In genomic region chr1:67683736-67684525, GRCh38 we compare ENCODE assay signal across 1 cellular context.
TF ChIP-seq lines count a peak whose summit lies in the region.

No MANE protein-coding gene starts in this region.

TF ChIP-seq in HepG2, 621 proteins besides CTCF, POLR2A, EP300 and RAD21 (continued from another document and continues in another):
- no peak for TF ChIP-seq HMGXB3 (CRISPR knock-in tag; IDR thresholded peaks at IDR 0.05; ENCODE audit: borderline replicate concordance)
- no peak for TF ChIP-seq ZNF572 (CRISPR knock-in tag; IDR thresholded peaks at IDR 0.05)
- TF ChIP-seq RBFOX2 (IDR thresholded peaks at IDR 0.05; ENCODE audit: low read depth, low read length): peak; percentile 30; the same call in 1 of the 2 replicates
- no peak for TF ChIP-seq ZBTB46 (CRISPR knock-in tag; IDR thresholded peaks at IDR 0.05; ENCODE audit: borderline replicate concordance)
- TF ChIP-seq NPAS2 (CRISPR knock-in tag; IDR thresholded peaks at IDR 0.05; ENCODE audit: borderline replicate concordance): no peak
- no peak for TF ChIP-seq GFI1 (CRISPR knock-in tag; IDR thresholded peaks at IDR 0.05; ENCODE audit: borderline replicate concordance)
- TF ChIP-seq HIC2 (CRISPR knock-in tag; IDR thresholded peaks at IDR 0.05; ENCODE audit: low read depth): no peak
- no peak for TF ChIP-seq ZNF337 (CRISPR knock-in tag; IDR thresholded peaks at IDR 0.05; ENCODE audit: borderline replicate concordance, low read depth)
- TF ChIP-seq GPN1 (CRISPR knock-in tag; IDR thresholded peaks at IDR 0.05; ENCODE audit: borderline replicate concordance): no peak
- TF ChIP-seq SALL1 (CRISPR knock-in tag; IDR thresholded peaks at IDR 0.05): 0 out of 2 replicates have a peak, but pooled peaks have one; percentile 10
- no peak for TF ChIP-seq RFX3 (CRISPR knock-in tag; IDR thresholded peaks at IDR 0.05)
- no peak for TF ChIP-seq SMARCC2 (IDR thresholded peaks at IDR 0.05)
- TF ChIP-seq BRF2 (CRISPR knock-in tag; IDR thresholded peaks at IDR 0.05): no peak
- TF ChIP-seq ZNF276 (CRISPR knock-in tag; IDR thresholded peaks at IDR 0.05; ENCODE audit: low read depth): no peak
- TF ChIP-seq DMAP1 (CRISPR knock-in tag; IDR thresholded peaks at IDR 0.05): peak; percentile 8; the same call in 1 of the 2 replicates
- no peak for TF ChIP-seq PAX8 (CRISPR knock-in tag; IDR thresholded peaks at IDR 0.05; ENCODE audit: borderline replicate concordance)
- TF ChIP-seq PITX1 (CRISPR knock-in tag; IDR thresholded peaks at IDR 0.05): no peak
- no peak for TF ChIP-seq ZMAT3 (CRISPR knock-in tag; conservative IDR thresholded peaks at IDR 0.05)
- no peak for TF ChIP-seq ZHX2 (IDR thresholded peaks at IDR 0.05; ENCODE audit: low read depth)
- no peak for TF ChIP-seq ZHX2 (CRISPR knock-in tag; IDR thresholded peaks at IDR 0.05; ENCODE audit: borderline replicate concordance)
- no peak for TF ChIP-seq ZNF362 (CRISPR knock-in tag; IDR thresholded peaks at IDR 0.05; ENCODE audit: borderline replicate concordance)
- TF ChIP-seq ZNF776 (CRISPR knock-in tag; IDR thresholded peaks at IDR 0.05): no peak
- no peak for TF ChIP-seq ZNF563 (CRISPR knock-in tag; IDR thresholded peaks at IDR 0.05)
- TF ChIP-seq ZNF282 (IDR thresholded peaks at IDR 0.05; ENCODE audit: partially characterized antibody): no peak
- no peak for TF ChIP-seq NFKBIZ (CRISPR knock-in tag; IDR thresholded peaks at IDR 0.05)
- TF ChIP-seq ZNF451 (CRISPR knock-in tag; IDR thresholded peaks at IDR 0.05): no peak
- no peak for TF ChIP-seq ZBTB2 (CRISPR knock-in tag; IDR thresholded peaks at IDR 0.05; ENCODE audit: low read depth)
- no peak for TF ChIP-seq ZNF660 (CRISPR knock-in tag; IDR thresholded peaks at IDR 0.05; ENCODE audit: borderline replicate concordance, low read depth)
- no peak for TF ChIP-seq RFX5 (IDR thresholded peaks at IDR 0.05; ENCODE audit: low read depth, low read length)
- TF ChIP-seq MIER2 (CRISPR knock-in tag; IDR thresholded peaks at IDR 0.05): no peak
- TF ChIP-seq ZKSCAN1 (IDR thresholded peaks at IDR 0.05; ENCODE audit: low read length): no peak
- TF ChIP-seq GATAD2A (CRISPR knock-in tag; IDR thresholded peaks at IDR 0.05): no peak
- no peak for TF ChIP-seq AGO1 (IDR thresholded peaks at IDR 0.05; ENCODE audit: low read depth, low read length, poor library complexity, severe bottlenecking)
- 0 out of 4 replicates have a peak, but pooled peaks of 1 of the 2 experiments have one; percentile 0 for TF ChIP-seq MAFK (conservative IDR thresholded peaks at IDR 0.05 in 1 of 2, IDR thresholded peaks at IDR 0.05 in 1 of 2; ENCODE audit: low read length in 2 of 2)
- TF ChIP-seq MXD4 (CRISPR knock-in tag; IDR thresholded peaks at IDR 0.05): no peak
- no peak for TF ChIP-seq ZNF468 (CRISPR knock-in tag; IDR thresholded peaks at IDR 0.05)
- 0 out of 2 replicates have a peak, but pooled peaks have one; percentile 13 for TF ChIP-seq ZNF800 (CRISPR knock-in tag; IDR thresholded peaks at IDR 0.05)
- no peak for TF ChIP-seq CHCHD3 (CRISPR knock-in tag; IDR thresholded peaks at IDR 0.05)
- TF ChIP-seq YY1 (IDR thresholded peaks at IDR 0.05; ENCODE audit: insufficient read depth, insufficient replicate concordance, low read depth, low read length): peak; percentile 22
